ENCODE assay signal across 17 cellular contexts in genomic region chr16:75257886-75258806, GRCh38. TPM values are rescaled to one million over a fixed set of nuclear protein-coding genes. Genes with fewer than 3 reads are reported as not detected.
A peak's percentile ranks its signal among the peaks of the same experiment; 100 is the strongest.
DNase-seq lines count a peak whose midpoint lies in the region; ATAC-seq and TF ChIP-seq lines count a peak whose summit lies in the region.
"Had no signal": no experiment of that assay in that cellular context is flagged by ENCODE, and none has a peak within 500 bp of the region (broad histone marks: within the 10 kb centered on the region; RNA-seq: fewer than 3 reads in every experiment).

No MANE protein-coding gene starts in this region.

- no peaks in the 10 kb centered on the region for H3K36me3 Mint-ChIP-seq in T-helper 17 cell (ENCODE audit: low read depth)
- H3K36me3 Mint-ChIP-seq: CD14-positive monocyte; stimulated activated memory B cell treated with anti-CD40 and anti-IgM and Interleukin-4, amounts not matched to agents 10 μg/mL and 1 μg/mL and 100 μg/mL, for 72 hours had no signal

- H3K36me3 ChIP-seq in hepatocyte (replicated peaks; ENCODE audit: insufficient read depth, low read depth), result no peaks in the 10 kb centered on the region
- peaks cover 29% of the 10 kb centered on the region for H3K36me3 ChIP-seq in skeletal muscle satellite cell (ENCODE audit: insufficient read depth, low read length)
- H3K36me3 ChIP-seq in PC-3 (ENCODE audit: low read depth, low read length), result no peaks in the 10 kb centered on the region
- H3K36me3 ChIP-seq: adrenal gland had no signal

- no peak for ATAC-seq in GM19324 (IDR thresholded peaks at IDR 0.05; ENCODE audit: low FRiP score, unreplicated experiment)
- no peak for ATAC-seq in T-helper 17 cell
- ATAC-seq in PC-3, result no peak
- ATAC-seq: stimulated activated memory B cell treated with anti-CD40 and anti-IgM and Interleukin-4, amounts not matched to agents 10 μg/mL and 1 μg/mL and 100 μg/mL, for 72 hours had no signal

- H3K79me2 ChIP-seq in hepatocyte (peaks cover 100% of the 10 kb centered on the region), PC-3 (ENCODE audit: low read length) (peaks cover 92% of the 10 kb centered on the region)

- H3K27me3 ChIP-seq in hepatocyte (no peaks in the 10 kb centered on the region), skeletal muscle satellite cell (ENCODE audit: control insufficient read depth, insufficient read depth, low read length) (no peaks in the 10 kb centered on the region), PC-3 (ENCODE audit: low read length) (no peaks in the 10 kb centered on the region)
- H3K27me3 ChIP-seq: adrenal gland had no signal

- CTCF ChIA-PET in RWPE1 (lab: Yijun Ruan, JAX), result no interaction called here
- CTCF ChIA-PET in PC-3 (lab: Charles Lee), result no interaction called here

- DNase-seq in GM12865 (ENCODE audit: low read depth) (peak; percentile 44), RWPE1 (ENCODE audit: low spot score) (no peak), hepatocyte (ENCODE audit: low spot score) (no peak), T-helper 17 cell (no peak), GM19240 (ENCODE audit: insufficient read length, low spot score) (no peak), PC-3 (no peak)
- DNase-seq: activated CD4-positive, alpha-beta T cell treated with anti-CD3 and anti-CD28 coated beads for 48 hours; activated T-cell treated with anti-CD3 and anti-CD28 coated beads, Interleukin-2, amount 50 U/mL, for 24 hours; NCI-H345; stimulated activated CD4-positive, alpha-beta T cell treated with anti-CD3 and anti-CD28 coated beads, Interleukin-4, amount 100 ng/mL, for 4 hours had no signal

- no peak overlapping the region for H3K4me3 Mint-ChIP-seq in T-helper 17 cell
- H3K4me3 Mint-ChIP-seq: activated T-cell treated with anti-CD3 and anti-CD28 coated beads, Interleukin-2, amount 50 U/mL, for 24 hours; stimulated activated memory B cell treated with anti-CD40 and anti-IgM and Interleukin-4, amounts not matched to agents 10 μg/mL and 1 μg/mL and 100 μg/mL, for 72 hours had no signal

- POLR2A ChIA-PET in RWPE1 (lab: Yijun Ruan, JAX; ENCODE audit: low non-redundant PET), result no interaction called here
- POLR2A ChIA-PET in PC-3 (lab: Charles Lee; ENCODE audit: unreplicated experiment), result no interaction called here

- H3K27me3 Mint-ChIP-seq in T-helper 17 cell, result peaks cover 49% of the 10 kb centered on the region

- H3K9ac ChIP-seq in skeletal muscle satellite cell (ENCODE audit: low read depth, low read length) (no peak overlapping the region), PC-3 (ENCODE audit: low read length) (no peak overlapping the region)

- H3K27ac Mint-ChIP-seq in T-helper 17 cell, result no peak overlapping the region
- H3K27ac Mint-ChIP-seq: activated T-cell treated with anti-CD3 and anti-CD28 coated beads, Interleukin-2, amount 50 U/mL, for 24 hours; stimulated activated memory B cell treated with anti-CD40 and anti-IgM and Interleukin-4, amounts not matched to agents 10 μg/mL and 1 μg/mL and 100 μg/mL, for 72 hours had no signal

- H3K9me2 ChIP-seq in hepatocyte (replicated peaks; ENCODE audit: insufficient read depth) (no peaks in the 10 kb centered on the region), PC-3 (replicated peaks; ENCODE audit: low read length) (no peaks in the 10 kb centered on the region)

- peak overlapping the region; percentile 98 for H3K27ac ChIP-seq in RWPE1
- no peak overlapping the region for H3K27ac ChIP-seq in hepatocyte
- H3K27ac ChIP-seq in PC-3 (ENCODE audit: low read length), result no peak overlapping the region

- BruUV-seq in PC-3 (replicated peaks; lab: Mats Ljungman, UMichigan), result no TSS peak

- H4K20me1 ChIP-seq in hepatocyte (ENCODE audit: insufficient read depth, poor library complexity, severe bottlenecking), result peaks cover 98% of the 10 kb centered on the region
- H4K20me1 ChIP-seq in PC-3 (ENCODE audit: low read length), result no peaks in the 10 kb centered on the region

- no peaks in the 10 kb centered on the region for H3F3A ChIP-seq in PC-3 (ENCODE audit: low read length, unreplicated experiment)

- intact Hi-C loops in PC-3 (cut with micrococcal nuclease), result no loop called here

- no peak overlapping the region for H2AFZ ChIP-seq in hepatocyte
- no peak overlapping the region for H2AFZ ChIP-seq in PC-3 (ENCODE audit: low read length)

- TF ChIP-seq CTCF in GM12865 (IDR thresholded peaks at IDR 0.05; ENCODE audit: insufficient read depth, low read depth, low read length, missing control alignments), result no peak
- no peak for TF ChIP-seq CTCF in RWPE1 (conservative IDR thresholded peaks at IDR 0.05; ENCODE audit: low read depth)
- no peak for TF ChIP-seq CTCF in hepatocyte (IDR thresholded peaks at IDR 0.05; ENCODE audit: poor library complexity)
- TF ChIP-seq CTCF in PC-3 (conservative IDR thresholded peaks at IDR 0.05; ENCODE audit: low read depth, low read length), result no peak

- peak overlapping the region; percentile 70 for H3K4me2 ChIP-seq in hepatocyte
- peak overlapping the region; percentile 20 for H3K4me2 ChIP-seq in skeletal muscle satellite cell (ENCODE audit: low read length)
- no peak overlapping the region for H3K4me2 ChIP-seq in PC-3 (ENCODE audit: low read length)

- H3K4me3 ChIP-seq in GM12865 (ENCODE audit: low read depth, low read length), result no peak overlapping the region
- H3K4me3 ChIP-seq in hepatocyte, result no peak overlapping the region
- H3K4me3 ChIP-seq in skeletal muscle satellite cell (ENCODE audit: low read length), result no peak overlapping the region
- H3K4me3 ChIP-seq in PC-3 (ENCODE audit: low read length), result no peak overlapping the region
- H3K4me3 ChIP-seq: adrenal gland had no signal

- H3K4me1 Mint-ChIP-seq in T-helper 17 cell, result peaks cover 2% of the 10 kb centered on the region
- H3K4me1 Mint-ChIP-seq: CD14-positive monocyte; stimulated activated memory B cell treated with anti-CD40 and anti-IgM and Interleukin-4, amounts not matched to agents 10 μg/mL and 1 μg/mL and 100 μg/mL, for 72 hours had no signal

- H3K9me3 ChIP-seq in hepatocyte (ENCODE audit: low read depth), result no peaks in the 10 kb centered on the region
- no peaks in the 10 kb centered on the region for H3K9me3 ChIP-seq in skeletal muscle satellite cell (replicated peaks; ENCODE audit: low read length)
- no peaks in the 10 kb centered on the region for H3K9me3 ChIP-seq in T-helper 17 cell (ENCODE audit: control insufficient read depth, low read length, poor library complexity, severe bottlenecking)
- H3K9me3 ChIP-seq in PC-3 (ENCODE audit: low read length), result no peaks in the 10 kb centered on the region
- H3K9me3 ChIP-seq: adrenal gland had no signal

- H3K4me1 ChIP-seq in hepatocyte (ENCODE audit: insufficient read depth), result peaks cover 81% of the 10 kb centered on the region
- peaks cover 63% of the 10 kb centered on the region for H3K4me1 ChIP-seq in skeletal muscle satellite cell (ENCODE audit: control insufficient read depth, insufficient read depth, low read length)
- H3K4me1 ChIP-seq in PC-3 (ENCODE audit: insufficient read depth, low read length), result peaks cover 16% of the 10 kb centered on the region

- WGBS in hepatocyte (ENCODE audit: low lambda C conversion rate, missing lambda C conversion rate), result 81% methylated on average over 19 of the region's 21 CpGs

RNA-seq across cellular contexts. Expression of gene BCAR1, which starts 6.7 kb away (rescaled TPM):
- total RNA-seq in hepatocyte, result 73.2 and 77.3 TPM in 2 replicates
- polyA plus RNA-seq in hepatocyte, result 112 and 124 TPM in 2 replicates
- 40.3 and 49.4 TPM in 2 replicates for total RNA-seq in skeletal muscle satellite cell (2012; rRNA removed)
- total RNA-seq in T-helper 17 cell, result under 1 TPM in 1 of 2 donors, not detected in 1; 0.50 TPM
- 49.3 and 68.0 TPM in 2 replicates for total RNA-seq in PC-3 (2014; rRNA removed)
- polyA plus RNA-seq: CD14-positive monocyte had no signal

RNA-seq across cellular contexts. Expression of gene CTRB1, which starts 39.4 kb away (rescaled TPM):
- not detected in 2 replicates for total RNA-seq in hepatocyte
- 0.21 and 0.26 TPM in 2 replicates for polyA plus RNA-seq in hepatocyte
- not detected in 2 replicates for total RNA-seq in skeletal muscle satellite cell (2012; rRNA removed)
- not detected for total RNA-seq in T-helper 17 cell
- not detected in 2 replicates for total RNA-seq in PC-3 (2014; rRNA removed)
- total RNA-seq: dermis microvascular lymphatic vessel endothelial cell, renal cortical epithelial cell had no signal
- polyA plus RNA-seq: CD14-positive monocyte had no signal

RNA-seq across cellular contexts. Expression of gene CTRB2, which starts 51.2 kb away (rescaled TPM):
- total RNA-seq in hepatocyte (not detected in 2 replicates), T-helper 17 cell (not detected), PC-3 (2014; rRNA removed) (not detected in 2 replicates)
- 0.44 TPM in 1 of 2 replicates, not detected in the other for polyA plus RNA-seq in hepatocyte
- total RNA-seq in skeletal muscle satellite cell (2012; rRNA removed), result not detected in 2 replicates
- total RNA-seq: dermis microvascular lymphatic vessel endothelial cell, renal cortical epithelial cell had no signal
- polyA plus RNA-seq: CD14-positive monocyte had no signal

Comparison
In these comparisons a context has a peak if more than half of its experiments do, and no peak if none do; other contexts are left out.
1. RNA of gene BCAR1, which starts 6.7 kb away (total RNA-seq): 73.2 to 77.3 TPM in hepatocyte and 49.3 to 68.0 TPM in PC-3; 0.50 TPM in T-helper 17 cell; every median in the first group is over 10 times any median in the second.